29 cellular contexts compared by ENCODE assay signal in genomic region chr4:115107411-115107810, GRCh38. TPM values are rescaled to one million over a fixed set of nuclear protein-coding genes. Genes with fewer than 3 reads are reported as not detected.
"Had no signal": no experiment of that assay in that cellular context is flagged by ENCODE, and none has a peak within 500 bp of the region (broad histone marks: within the 10 kb centered on the region; RNA-seq: fewer than 3 reads in every experiment).

No MANE protein-coding gene starts in this region.

- H3K9me3 ChIP-seq: SJCRH30, SK-N-SH had no signal

- H3K27ac ChIP-seq: KMS-11, PC-9, RWPE1, SJCRH30 had no signal

- H3K9ac ChIP-seq: KMS-11, SK-N-SH had no signal

- H3K4me2 ChIP-seq: KMS-11, PC-9, SK-N-SH had no signal

- H3K4me3 ChIP-seq: PC-9, SJCRH30 had no signal

- H3K27me3 ChIP-seq: SJCRH30 had no signal

- DNase-seq: Karpas-422, KBM-7, NCI-H1048, NCI-H1105 treated with DMSO at 0.1 percent for 48 hours, NCI-H1417, NCI-H1436, NCI-H146, NCI-H1694, NCI-H187, NCI-H1930, NCI-H2029 treated with DMSO at 0.1 percent for 48 hours, NCI-H2081 treated with DMSO at 0.1 percent for 48 hours, NCI-H2171 treated with DMSO at 0.1 percent for 48 hours, NCI-H226, NCI-H446 treated with DMSO at 0.1 percent for 48 hours, NCI-H510A, NCI-H524, NCI-H526, NCI-H774, PC-9, SHP77, SIG-M5, SJCRH30, SK-N-SH, SW 1271, T-helper 1 cell, T-helper 2 cell had no signal

RNA-seq across cellular contexts. Expression of gene NDST4, which starts 6.0 kb away (rescaled TPM):
- polyA plus RNA-seq: SK-N-SH had no signal
